ENCODE assay signal across 23 cellular contexts in the genomic region with DNA sequence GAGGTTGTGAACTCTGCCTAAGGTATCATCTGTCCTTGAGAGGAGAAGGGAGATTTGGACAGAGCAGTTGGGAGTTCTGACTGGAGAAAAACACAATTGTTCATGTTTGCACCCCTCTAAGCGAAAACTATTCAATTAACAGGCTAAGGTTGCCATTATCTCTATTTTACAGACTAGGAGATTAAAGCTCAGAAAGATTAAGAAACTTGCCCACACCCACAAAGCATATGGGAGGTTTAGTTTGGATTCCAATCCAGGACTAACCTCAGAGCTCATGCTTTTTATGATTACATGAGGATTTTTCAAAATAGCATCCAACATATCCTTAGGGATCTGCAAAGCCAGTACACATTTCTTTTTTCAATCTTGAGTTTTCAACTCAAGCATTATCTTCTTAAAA.
"Had no signal": no experiment of that assay in that cellular context is flagged by ENCODE, and none has a peak within 500 bp of the region (broad histone marks: within the 10 kb centered on the region; RNA-seq: fewer than 3 reads in every experiment).

No MANE protein-coding gene starts in this region.

- H3K27ac ChIP-seq: HL-60, RWPE1 had no signal

- ATAC-seq: Panc1, PC-3 had no signal

- H3K9me3 ChIP-seq: SK-N-SH had no signal

- H3K9ac ChIP-seq: SK-N-SH had no signal

- H3K9me3 Mint-ChIP-seq: IgD-negative memory B cell had no signal

- H3K4me2 ChIP-seq: SK-N-SH had no signal

- H3K4me3 Mint-ChIP-seq: IgD-negative memory B cell had no signal

- H3K9me2 ChIP-seq: SK-N-SH had no signal

- H3K27ac Mint-ChIP-seq: IgD-negative memory B cell had no signal

- DNase-seq: Kasumi-1, KBM-7, MM.1S, NCI-H1092 treated with DMSO at 0.1 percent for 48 hours, NCI-H1436, NCI-H187, NCI-H2029, NCI-H2081 treated with DMSO at 0.1 percent for 48 hours, NCI-H2171, NCI-H226, NCI-H446, NCI-H510A, NCI-H524 treated with DMSO at 0.1 percent for 48 hours, NCI-H69, NCI-H774, PC-3, SHP77, SK-N-SH, SW 1271 had no signal
